13 cellular contexts compared by ENCODE assay signal in the genomic region with DNA sequence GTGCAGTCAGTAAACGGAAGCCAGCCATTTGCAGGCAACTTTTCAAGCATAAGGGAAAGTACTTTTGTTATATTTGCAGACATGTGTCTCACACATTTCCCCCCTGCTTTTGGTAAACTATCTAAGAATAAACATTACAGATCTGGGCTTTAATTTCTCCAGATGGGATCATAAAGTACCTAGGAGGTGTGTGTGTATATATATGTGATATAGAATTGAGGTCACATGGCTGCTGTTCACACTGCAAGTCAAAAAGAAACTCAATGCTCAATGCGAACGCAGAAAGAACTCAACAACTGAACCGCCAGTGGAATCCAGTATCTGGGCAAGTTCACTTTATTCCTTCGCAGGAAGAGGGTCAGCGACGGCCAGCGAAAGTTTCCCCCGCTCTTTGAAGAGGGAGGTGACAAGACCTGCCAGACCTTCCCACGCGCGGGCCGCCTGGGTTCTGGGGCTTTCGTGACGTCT. TPM values are rescaled to one million over a fixed set of nuclear protein-coding genes. Genes with fewer than 3 reads are reported as not detected.
DNase-seq lines count a peak whose midpoint lies in the region; ATAC-seq and TF ChIP-seq lines count a peak whose summit lies in the region.
"Had no signal": no experiment of that assay in that cellular context is flagged by ENCODE, and none has a peak within 500 bp of the region (broad histone marks: within the 10 kb centered on the region; RNA-seq: fewer than 3 reads in every experiment).

No MANE protein-coding gene starts in this region.

- H4K20me1 ChIP-seq in BLaER1 = peaks cover 63% of the 10 kb centered on the region

- WGBS in HUES64 = 1% methylated on average over 15 of the region's 15 CpGs
- 0 to 5% methylated on average over 15 of the region's 15 CpGs for WGBS in endodermal cell (ENCODE audit: insufficient coverage in 1 of 2, insufficient read length in 1 of 2), 2 experiments

- H3K9me3 Mint-ChIP-seq in endodermal cell (no peaks in the 10 kb centered on the region), nephron (no peaks in the 10 kb centered on the region)

- H3K4me1 ChIP-seq in BLaER1 = peaks cover 12% of the 10 kb centered on the region
- peaks cover 16% of the 10 kb centered on the region for H3K4me1 ChIP-seq in HUES64 (ENCODE audit: insufficient read depth, low read length)
- peaks cover 12% of the 10 kb centered on the region for H3K4me1 ChIP-seq in endodermal cell (ENCODE audit: control insufficient read depth, insufficient read depth, low read length)
- H3K4me1 ChIP-seq in SJCRH30 = no peaks in the 10 kb centered on the region

- no peak overlapping the region for H3K27ac ChIP-seq in BLaER1
- no peak overlapping the region for H3K27ac ChIP-seq in HUES64 (ENCODE audit: low read depth, low read length)
- peak overlapping the region; percentile 84 for H3K27ac ChIP-seq in endodermal cell (ENCODE audit: low read depth, low read length)
- H3K27ac ChIP-seq in SJCRH30 = no peak overlapping the region
- H3K27ac ChIP-seq: cardiac muscle cell, esophagus squamous epithelium had no signal

- no peak for ATAC-seq in left cardiac atrium
- ATAC-seq in GM19397 (IDR thresholded peaks at IDR 0.05; ENCODE audit: unreplicated experiment) = no peak

- H3K36me3 Mint-ChIP-seq in endodermal cell (ENCODE audit: low read depth) (no peaks in the 10 kb centered on the region), nephron (ENCODE audit: low read depth) (no peaks in the 10 kb centered on the region)
- H3K36me3 Mint-ChIP-seq: CD4-positive, CD25-positive, alpha-beta regulatory T cell had no signal

- no peak overlapping the region for H3K4me2 ChIP-seq in BLaER1

- H3K27ac Mint-ChIP-seq in endodermal cell = no peak overlapping the region
- H3K27ac Mint-ChIP-seq in nephron = peak overlapping the region; percentile 75 to 93 (median 86)

- H3K9ac ChIP-seq in BLaER1 (no peak overlapping the region), HUES64 (ENCODE audit: low read depth, low read length) (no peak overlapping the region), endodermal cell (ENCODE audit: extremely low read depth, low read length, poor library complexity, severe bottlenecking) (no peak overlapping the region)

- H3K4me3 ChIP-seq in BLaER1 (peak overlapping the region; percentile 79; the same call in 1 of the 2 replicates), HUES64 (ENCODE audit: low read length) (peak overlapping the region; percentile 73), endodermal cell (ENCODE audit: low read length) (peak overlapping the region; percentile 76), SJCRH30 (no peak overlapping the region)

- no peak for TF ChIP-seq CTCF in endodermal cell (conservative IDR thresholded peaks at IDR 0.05)
- no peak for TF ChIP-seq CTCF in nephron (IDR thresholded peaks at IDR 0.05; ENCODE audit: unreplicated experiment in 3 of 3)

- H3K4me3 Mint-ChIP-seq in endodermal cell (peak overlapping the region; percentile 59), nephron (peak overlapping the region; percentile 89 to 94 (median 90))
- H3K4me3 Mint-ChIP-seq: CD4-positive, CD25-positive, alpha-beta regulatory T cell had no signal

- no peaks in the 10 kb centered on the region for H3K36me3 ChIP-seq in BLaER1
- H3K36me3 ChIP-seq in HUES64 (ENCODE audit: insufficient read depth, low read length) = no peaks in the 10 kb centered on the region
- no peaks in the 10 kb centered on the region for H3K36me3 ChIP-seq in endodermal cell (ENCODE audit: control insufficient read depth, insufficient read depth, low read length)
- no peaks in the 10 kb centered on the region for H3K36me3 ChIP-seq in SJCRH30
- H3K36me3 ChIP-seq: cardiac muscle cell, esophagus squamous epithelium had no signal

- DNase-seq in endodermal cell (no peak), SJCRH30 (no peak), left cardiac atrium (no peak), Ammon's horn (ENCODE audit: low spot score) (no peak)
- DNase-seq: CD4-positive, CD25-positive, alpha-beta regulatory T cell; esophagus squamous epithelium; NCI-H524 treated with DMSO at 0.1 percent for 48 hours; stimulated activated CD4-positive, alpha-beta T cell treated with anti-CD3 and anti-CD28 coated beads, Interleukin-12 subunit alpha, Interleukin-12 subunit beta, amount 100 ng/mL, for 4 hours had no signal

- intact Hi-C loops in left cardiac atrium (cut with DNase I) = no loop called here

- peaks cover 16% of the 10 kb centered on the region for H3K4me1 Mint-ChIP-seq in endodermal cell
- H3K4me1 Mint-ChIP-seq in nephron = peaks cover 16% of the 10 kb centered on the region

- no peaks in the 10 kb centered on the region; the same call in 1 of the 2 replicates for H3K9me3 ChIP-seq in BLaER1
- no peaks in the 10 kb centered on the region for H3K9me3 ChIP-seq in HUES64 (ENCODE audit: insufficient read depth, low read depth, low read length)
- no peaks in the 10 kb centered on the region for H3K9me3 ChIP-seq in endodermal cell (ENCODE audit: control insufficient read depth, low read length)
- no peaks in the 10 kb centered on the region for H3K9me3 ChIP-seq in SJCRH30 (replicated peaks)
- H3K9me3 ChIP-seq: esophagus squamous epithelium had no signal

- peaks cover 77% of the 10 kb centered on the region for H3K27me3 ChIP-seq in BLaER1
- H3K27me3 ChIP-seq in HUES64 (ENCODE audit: insufficient read depth, low read length) = peaks cover 98% of the 10 kb centered on the region
- H3K27me3 ChIP-seq in endodermal cell (ENCODE audit: control insufficient read depth, insufficient read depth, low read length, poor library complexity, severe bottlenecking) = peaks cover 100% of the 10 kb centered on the region
- no peaks in the 10 kb centered on the region; the same call in 1 of the 2 replicates for H3K27me3 ChIP-seq in SJCRH30

- peaks cover 100% of the 10 kb centered on the region for H3K27me3 Mint-ChIP-seq in endodermal cell (ENCODE audit: insufficient read depth)
- peaks cover 99% of the 10 kb centered on the region for H3K27me3 Mint-ChIP-seq in nephron (ENCODE audit: low read depth)

RNA-seq across cellular contexts. Expression of a gene that starts 17.7 kb away (rescaled TPM):
- 2.5 TPM for polyA plus RNA-seq in HUES64 (2013, experiment 1 of 2)
- polyA plus RNA-seq in HUES64 (2013, experiment 2 of 2) = 7.8 TPM
- not detected for total RNA-seq in endodermal cell
- polyA plus RNA-seq in endodermal cell (2013, experiment 1 of 2) = 39.3 TPM
- 35.9 TPM for polyA plus RNA-seq in endodermal cell (2013, experiment 2 of 2)
- total RNA-seq in SJCRH30 (2014; rRNA removed; shearing (Covaris generic)) = 2.3 and 2.4 TPM in 2 replicates
- total RNA-seq in left cardiac atrium = under 1 TPM in 1 of 2 donors, not detected in 1; 0.08 TPM
- total RNA-seq: cardiac muscle cell; CD4-positive, CD25-positive, alpha-beta regulatory T cell had no signal
- polyA plus RNA-seq: cardiac muscle cell; CD4-positive, CD25-positive, alpha-beta regulatory T cell had no signal
